ENCODE assay signal across 8 cellular contexts in the genomic region with DNA sequence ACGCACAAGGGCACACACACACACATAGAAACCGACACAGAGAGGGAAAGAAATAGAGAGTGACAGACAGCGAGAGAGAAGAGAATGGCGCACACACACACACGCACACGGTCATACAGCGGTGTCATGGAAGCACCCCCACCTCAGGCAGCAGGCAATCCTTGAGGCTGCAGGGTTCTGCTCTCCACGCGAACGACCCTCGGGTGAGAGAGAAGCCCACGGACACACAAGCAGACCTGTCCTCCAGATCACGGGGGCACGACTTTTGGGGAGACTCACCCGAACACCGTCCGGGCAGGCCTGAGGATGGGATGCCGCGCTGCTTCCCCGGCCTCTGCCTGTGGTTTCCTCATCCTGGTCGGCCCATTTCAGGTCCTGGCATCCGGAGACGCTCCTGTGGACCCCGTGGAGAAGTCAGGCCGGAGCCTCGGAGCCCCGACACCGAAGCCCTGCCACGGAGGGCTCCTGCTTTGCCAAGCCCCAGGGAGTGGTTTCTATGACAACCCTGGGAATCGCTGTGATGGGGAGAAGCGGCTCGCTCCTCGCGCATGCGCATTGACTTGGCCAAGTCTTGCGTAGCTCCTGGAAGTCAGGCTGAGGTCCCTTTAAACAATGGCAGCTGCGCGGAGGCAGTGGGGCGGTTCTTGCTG.
A peak's percentile ranks its signal among the peaks of the same experiment; 100 is the strongest.
DNase-seq lines count a peak whose midpoint lies in the region; ATAC-seq and TF ChIP-seq lines count a peak whose summit lies in the region.

No MANE protein-coding gene starts in this region.

- ATAC-seq in thoracic aorta (ENCODE audit: insufficient number of reproducible peaks, low FRiP score, low read depth) (no peak), HG03521 (IDR thresholded peaks at IDR 0.05; ENCODE audit: unreplicated experiment) (no peak), GM18907 (IDR thresholded peaks at IDR 0.05; ENCODE audit: unreplicated experiment) (no peak)

- no peak for TF ChIP-seq CTCF in AG04450 (IDR thresholded peaks at IDR 0.05; ENCODE audit: low read depth, low read length)
- TF ChIP-seq CTCF in thoracic aorta (IDR thresholded peaks at IDR 0.05): no peak

- CTCF ChIA-PET in AG04450 (lab: Charles Lee): no interaction called here

- no peaks in the 10 kb centered on the region for H3K4me1 ChIP-seq in thoracic aorta (ENCODE audit: control insufficient read depth in 1 of 2, low read depth in 2 of 2)

- H3K27me3 ChIP-seq in AG04450 (ENCODE audit: control insufficient read depth, insufficient read depth, low read length): no peaks in the 10 kb centered on the region
- no peaks in the 10 kb centered on the region for H3K27me3 ChIP-seq in thoracic aorta (replicated peaks; ENCODE audit: insufficient read depth)

- H3K4me3 ChIP-seq in AG04450 (ENCODE audit: low read depth, low read length) (peak overlapping the region; percentile 65), thoracic aorta (peak overlapping the region; percentile 76)

- no peaks in the 10 kb centered on the region for H3K36me3 ChIP-seq in thoracic aorta

- DNase-seq in AG04450 (ENCODE audit: low read depth, low spot score) (peak; percentile 46), SK-MEL-5 (ENCODE audit: low read depth, low spot score) (peak; percentile 41), cerebellar cortex (ENCODE audit: low spot score) (peak; percentile 81), middle frontal gyrus (ENCODE audit: extremely low spot score, low spot score) (peak; percentile 54), thoracic aorta (ENCODE audit: low spot score) (no peak), SW480 (ENCODE audit: low spot score) (no peak)

- in situ Hi-C loops in SK-MEL-5 (cut with HindIII; ENCODE audit: low pct_unique_long_range_greater_than_20kb, low sequenced_read_pairs): no loop called here

- POLR2A ChIA-PET in AG04450 (lab: Yijun Ruan, JAX): no interaction called here

- H3K9me3 ChIP-seq in AG04450 (ENCODE audit: control insufficient read depth, insufficient read depth, low read length) (peaks cover 10% of the 10 kb centered on the region; the same call in 1 of the 2 replicates), thoracic aorta (peaks cover 3% of the 10 kb centered on the region)

- H3K27ac ChIP-seq in AG04450 (ENCODE audit: low read depth, low read length): no peak overlapping the region
- H3K27ac ChIP-seq in thoracic aorta: no peak overlapping the region

Comparison
In these comparisons a context has a peak if more than half of its experiments do, and no peak if none do; other contexts are left out.
1. DNase-seq: peak in AG04450 (single experiment), SK-MEL-5 (single experiment), cerebellar cortex (single experiment) and middle frontal gyrus (single experiment); none in thoracic aorta (single experiment) and SW480 (single experiment).